In genomic region chr3:71062037-71062919, GRCh38 we compare ENCODE assay signal across 8 cellular contexts.
DNase-seq lines count a peak whose midpoint lies in the region; ATAC-seq, FAIRE-seq and TF ChIP-seq lines count a peak whose summit lies in the region.

No MANE protein-coding gene starts in this region.

- H3K36me3 ChIP-seq in BJ (ENCODE audit: control insufficient read depth, insufficient read depth, low read length) = no peaks in the 10 kb centered on the region
- no peaks in the 10 kb centered on the region for H3K36me3 ChIP-seq in osteoblast (ENCODE audit: insufficient read depth, low read length)

- H3K4me2 ChIP-seq in osteoblast (ENCODE audit: insufficient read depth, low read length) = peak overlapping the region; percentile 97

- FAIRE-seq in urothelium cell line (lab: Jason Lieb, UNC) = no peak

- no peak for TF ChIP-seq CTCF in BJ (IDR thresholded peaks at IDR 0.05; ENCODE audit: insufficient read depth, low read depth, low read length)
- TF ChIP-seq CTCF in epithelial cell of esophagus (IDR thresholded peaks at IDR 0.05; ENCODE audit: insufficient read depth, low read depth, low read length, missing control alignments) = no peak
- no peak for TF ChIP-seq CTCF in osteoblast (IDR thresholded peaks at IDR 0.05; ENCODE audit: extremely low read depth, low read depth, low read length)

- no peak overlapping the region for H2AFZ ChIP-seq in osteoblast (ENCODE audit: low read length)

- DNase-seq in BJ (ENCODE audit: low read depth) = no peak
- peak; percentile 27 for DNase-seq in NCI-H226
- peak; percentile 70 for DNase-seq in epithelial cell of esophagus (ENCODE audit: low read depth)
- DNase-seq in osteoblast (ENCODE audit: insufficient read length, low spot score, missing footprints) = peak; percentile 62
- no peak for DNase-seq in NCI-H2081 (lab: John Stamatoyannopoulos, UW)
- DNase-seq in SKM-1 (lab: John Stamatoyannopoulos, UW; ENCODE audit: unreplicated experiment) = no peak
- no peak for DNase-seq in urothelium cell line (ENCODE audit: low spot score)

- no peak for ATAC-seq in HG02840 (IDR thresholded peaks at IDR 0.05; ENCODE audit: low FRiP score, unreplicated experiment)

- CTCF ChIA-PET in BJ (lab: Yijun Ruan, JAX) = interaction anchor here (0.5 to 2.4 kb wide), 3 partner anchors 10 to 679 kb away, joined by 3 to 8 read pairs (median 3); no protein-coding TSS in a partner anchor

- peak overlapping the region; percentile 98 for H3K27ac ChIP-seq in osteoblast (ENCODE audit: low read depth, low read length)

- H3K27me3 ChIP-seq in BJ (ENCODE audit: control insufficient read depth, insufficient read depth, low read length) = no peaks in the 10 kb centered on the region
- H3K27me3 ChIP-seq in osteoblast (ENCODE audit: insufficient read depth, low read length) = no peaks in the 10 kb centered on the region

- peak overlapping the region; percentile 62; the same call in 1 of the 2 replicates for H3K4me3 ChIP-seq in BJ (ENCODE audit: low read depth, low read length)
- peak overlapping the region; percentile 4 for H3K4me3 ChIP-seq in epithelial cell of esophagus (ENCODE audit: low read length)
- peak overlapping the region; percentile 84 for H3K4me3 ChIP-seq in osteoblast (ENCODE audit: insufficient read depth, low read length)

- POLR2A ChIA-PET in BJ (lab: Charles Lee) = no interaction called here

- H3K9me3 ChIP-seq in osteoblast (ENCODE audit: low read depth, low read length) = no peaks in the 10 kb centered on the region

- H3K79me2 ChIP-seq in osteoblast (ENCODE audit: insufficient read depth, low read length) = peaks cover 95% of the 10 kb centered on the region

- peaks cover 72% of the 10 kb centered on the region for H3K4me1 ChIP-seq in osteoblast (ENCODE audit: insufficient read depth, low read length)

- peaks cover 4% of the 10 kb centered on the region for H4K20me1 ChIP-seq in osteoblast (ENCODE audit: insufficient read depth, low read length)

Comparison
In these comparisons a context has a peak if more than half of its experiments do, and no peak if none do; other contexts are left out.
1. DNase-seq: peak in NCI-H226 (single experiment), epithelial cell of esophagus (single experiment) and osteoblast (single experiment); none in BJ (single experiment), NCI-H2081 (0 of 2), SKM-1 (single experiment) and urothelium cell line (single experiment).
2. H3K4me3 ChIP-seq: peak in every context shown above with its lines; median percentile 84 in osteoblast; 62 in BJ; 4 in epithelial cell of esophagus.